1 cellular context compared by ENCODE assay signal in genomic region chr1:167936068-167936929, GRCh38.
A peak's percentile ranks its signal among the peaks of the same experiment; 100 is the strongest.
TF ChIP-seq lines count a peak whose summit lies in the region.

DCAF6 (plus strand) TSS chr1:167936683; CDS start chr1:167936912, 229 bp downstream.

TF ChIP-seq in A549, 52 proteins besides CTCF, POLR2A, EP300 and RAD21 (continued from another document):
- TF ChIP-seq BCL3 (IDR thresholded peaks at IDR 0.05) (peak; percentile 67), PHF8 (IDR thresholded peaks at IDR 0.05; ENCODE audit: borderline replicate concordance, low read depth) (peak; percentile 78), NFE2L2 (conservative IDR thresholded peaks at IDR 0.05; ENCODE audit: low read length) (no peak), MAZ (IDR thresholded peaks at IDR 0.05; ENCODE audit: borderline replicate concordance, low read depth, low read length) (peak; percentile 57; the same call in 1 of the 2 replicates), EHF (CRISPR knock-in tag; IDR thresholded peaks at IDR 0.05) (no peak), REST (IDR thresholded peaks at IDR 0.05) (peak; percentile 98), GATA3 (IDR thresholded peaks at IDR 0.05; ENCODE audit: borderline replicate concordance) (peak; percentile 51; the same call in 1 of the 2 replicates), TFCP2L1 (CRISPR knock-in tag; IDR thresholded peaks at IDR 0.05) (no peak), CHD2 (IDR thresholded peaks at IDR 0.05; ENCODE audit: low read length, partially characterized antibody) (peak; percentile 96), FOSB (CRISPR knock-in tag; IDR thresholded peaks at IDR 0.05) (no peak), ZC3H11A (IDR thresholded peaks at IDR 0.05) (no peak), E2F6 (IDR thresholded peaks at IDR 0.05; ENCODE audit: borderline replicate concordance, low read depth) (peak; percentile 80), ESRRA (IDR thresholded peaks at IDR 0.05; ENCODE audit: borderline replicate concordance, low read length) (no peak), MYC (IDR thresholded peaks at IDR 0.05; ENCODE audit: borderline replicate concordance, low read length) (no peak), HMGXB4 (CRISPR knock-in tag; IDR thresholded peaks at IDR 0.05; ENCODE audit: borderline replicate concordance) (no peak), ZNF302 (CRISPR knock-in tag; IDR thresholded peaks at IDR 0.05) (no peak), ZFP36 (IDR thresholded peaks at IDR 0.05; ENCODE audit: borderline replicate concordance, partially characterized antibody) (no peak), HOXB13 (CRISPR knock-in tag; IDR thresholded peaks at IDR 0.05; ENCODE audit: low read depth) (no peak), SREBF2 (IDR thresholded peaks at IDR 0.05) (no peak), RCOR1 (IDR thresholded peaks at IDR 0.05; ENCODE audit: low read depth, low read length) (no peak), JUNB (IDR thresholded peaks at IDR 0.05) (no peak), CEBPB (IDR thresholded peaks at IDR 0.05) (0 out of 4 replicates have a peak, but pooled peaks have one; percentile 2 to 23), EHMT2 (IDR thresholded peaks at IDR 0.05; ENCODE audit: low read depth) (no peak), RFX5 (IDR thresholded peaks at IDR 0.05) (peak; percentile 51; the same call in 1 of the 2 replicates), PBX3 (IDR thresholded peaks at IDR 0.05) (0 out of 2 replicates have a peak, but pooled peaks have one; percentile 24)
